ENCODE assay signal across 20 cellular contexts in the genomic region with DNA sequence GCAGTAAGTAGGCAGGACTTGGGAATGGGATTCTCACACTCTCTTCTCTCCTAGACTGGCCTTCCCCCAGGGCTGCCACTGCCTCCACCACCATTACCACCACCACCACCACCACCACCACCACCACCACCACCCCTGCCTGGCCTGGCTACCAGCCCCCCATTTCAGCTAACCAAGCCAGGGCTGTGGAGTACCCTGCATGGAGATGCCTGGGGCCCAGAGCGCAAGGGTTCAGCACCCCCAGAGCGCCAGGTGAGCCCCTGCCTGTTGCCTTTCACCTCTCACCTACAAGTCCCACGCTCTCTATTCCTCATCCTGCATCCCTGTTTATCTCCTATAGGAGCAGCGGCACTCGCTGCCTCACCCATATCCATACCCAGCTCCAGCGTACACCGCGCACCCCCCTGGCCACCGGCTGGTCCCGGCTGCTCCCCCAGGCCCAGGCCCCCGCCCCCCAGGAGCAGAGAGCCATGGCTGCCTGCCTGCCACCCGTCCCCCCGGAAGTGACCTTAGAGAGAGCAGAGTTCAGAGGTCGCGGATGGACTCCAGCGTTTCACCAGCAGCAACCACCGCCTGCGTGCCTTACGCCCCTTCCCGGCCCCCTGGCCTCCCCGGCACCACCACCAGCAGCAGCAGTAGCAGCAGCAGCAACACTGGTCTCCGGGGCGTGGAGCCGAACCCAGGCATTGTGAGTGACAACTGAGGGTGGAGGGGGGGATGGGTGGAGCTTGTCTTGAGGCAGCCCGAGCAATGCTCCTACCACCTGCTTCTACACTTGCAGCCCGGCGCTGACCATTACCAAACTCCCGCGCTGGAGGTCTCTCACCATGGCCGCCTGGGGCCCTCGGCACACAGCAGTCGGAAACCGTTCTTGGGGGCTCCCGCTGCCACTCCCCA. TPM values are rescaled to one million over a fixed set of nuclear protein-coding genes. Genes with fewer than 3 reads are reported as not detected.
A peak's percentile ranks its signal among the peaks of the same experiment; 100 is the strongest.
DNase-seq lines count a peak whose midpoint lies in the region; ATAC-seq and TF ChIP-seq lines count a peak whose summit lies in the region.
"Had no signal": no experiment of that assay in that cellular context is flagged by ENCODE, and none has a peak within 500 bp of the region (broad histone marks: within the 10 kb centered on the region; RNA-seq: fewer than 3 reads in every experiment).

No MANE protein-coding gene starts in this region.

- no peaks in the 10 kb centered on the region for H3K9me3 Mint-ChIP-seq in activated CD8-positive, alpha-beta T cell treated with anti-CD3 and anti-CD28 coated beads for 36 hours
- no peaks in the 10 kb centered on the region for H3K9me3 Mint-ChIP-seq in activated CD8-positive, alpha-beta T cell treated with anti-CD3 and anti-CD28 coated beads, Interleukin-2, amount 10 ng/mL, durations not matched to agents 7 days and 5 days (ENCODE audit: insufficient read depth)
- no peaks in the 10 kb centered on the region for H3K9me3 Mint-ChIP-seq in T-helper 2 cell treated with Interferon-gamma antibody and Interleukin-4, amounts not matched to agents 5 μg/mL and 100 μg/mL, for 36 hours

- no peaks in the 10 kb centered on the region for H3K27me3 ChIP-seq in neutrophil
- H3K27me3 ChIP-seq in A673 (replicated peaks; ENCODE audit: insufficient read depth, low read depth, low read length, poor library complexity) = no peaks in the 10 kb centered on the region
- H3K27me3 ChIP-seq: esophagus muscularis mucosa, heart left ventricle, SJSA1 had no signal

- no TSS peak for BruUV-seq in A673 (replicated peaks; lab: Mats Ljungman, UMichigan)

- no peak for TF ChIP-seq CTCF in activated CD8-positive, alpha-beta T cell treated with anti-CD3 and anti-CD28 coated beads for 36 hours (IDR thresholded peaks at IDR 0.05)
- no peak for TF ChIP-seq CTCF in coronary artery (IDR thresholded peaks at IDR 0.05)
- TF ChIP-seq CTCF in neutrophil (IDR thresholded peaks at IDR 0.05) = no peak
- TF ChIP-seq CTCF in A673 (conservative IDR thresholded peaks at IDR 0.05; ENCODE audit: low read depth, low read length) = no peak

- H3K4me3 ChIP-seq in coronary artery (no peak overlapping the region), neutrophil (ENCODE audit: low read depth in 1 of 2, low read length in 1 of 2) (no peak overlapping the region), A673 (ENCODE audit: low read depth, low read length, poor library complexity, severe bottlenecking) (no peak overlapping the region)
- H3K4me3 ChIP-seq: A549, heart left ventricle, SJSA1, thoracic aorta had no signal

- peaks cover 48% of the 10 kb centered on the region for H3K4me1 Mint-ChIP-seq in activated CD8-positive, alpha-beta T cell treated with anti-CD3 and anti-CD28 coated beads for 36 hours (ENCODE audit: low read depth)
- peaks cover 38% of the 10 kb centered on the region for H3K4me1 Mint-ChIP-seq in activated CD8-positive, alpha-beta T cell treated with anti-CD3 and anti-CD28 coated beads, Interleukin-2, amount 10 ng/mL, durations not matched to agents 7 days and 5 days (ENCODE audit: low read depth)
- H3K4me1 Mint-ChIP-seq in T-helper 2 cell treated with Interferon-gamma antibody and Interleukin-4, amounts not matched to agents 5 μg/mL and 100 μg/mL, for 36 hours (ENCODE audit: low read depth) = peaks cover 31% of the 10 kb centered on the region

- H3K4me3 Mint-ChIP-seq in activated CD8-positive, alpha-beta T cell treated with anti-CD3 and anti-CD28 coated beads for 36 hours = peak overlapping the region; percentile 83
- H3K4me3 Mint-ChIP-seq in activated CD8-positive, alpha-beta T cell treated with anti-CD3 and anti-CD28 coated beads, Interleukin-2, amount 10 ng/mL, durations not matched to agents 7 days and 5 days = no peak overlapping the region
- no peak overlapping the region for H3K4me3 Mint-ChIP-seq in T-helper 2 cell treated with Interferon-gamma antibody and Interleukin-4, amounts not matched to agents 5 μg/mL and 100 μg/mL, for 36 hours
- H3K4me3 Mint-ChIP-seq: activated CD8-positive, alpha-beta memory T cell treated with anti-CD3 and anti-CD28 coated beads, Interleukin-2, amount 10 ng/mL, durations not matched to agents 7 days and 5 days had no signal

- H3K36me3 ChIP-seq in neutrophil (peaks cover 92% of the 10 kb centered on the region), A673 (ENCODE audit: insufficient read depth, low read length, poor library complexity, severe bottlenecking) (peaks cover 64% of the 10 kb centered on the region)

- peak overlapping the region; percentile 55 for H3K27ac Mint-ChIP-seq in activated CD8-positive, alpha-beta T cell treated with anti-CD3 and anti-CD28 coated beads for 36 hours
- H3K27ac Mint-ChIP-seq in activated CD8-positive, alpha-beta T cell treated with anti-CD3 and anti-CD28 coated beads, Interleukin-2, amount 10 ng/mL, durations not matched to agents 7 days and 5 days = no peak overlapping the region
- peak overlapping the region; percentile 20 for H3K27ac Mint-ChIP-seq in T-helper 2 cell treated with Interferon-gamma antibody and Interleukin-4, amounts not matched to agents 5 μg/mL and 100 μg/mL, for 36 hours
- H3K27ac Mint-ChIP-seq: activated CD8-positive, alpha-beta memory T cell treated with anti-CD3 and anti-CD28 coated beads, Interleukin-2, amount 10 ng/mL, durations not matched to agents 7 days and 5 days had no signal

- CTCF ChIA-PET in activated CD8-positive, alpha-beta T cell treated with anti-CD3 and anti-CD28 coated beads for 36 hours (lab: Charles Lee) = interaction anchor here (0.7 to 1.5 kb wide), 2 partner anchors 10 to 12 kb away, joined by 3 to 5 read pairs; partner anchors contain the start of gene NAA38
- CTCF ChIA-PET in activated CD8-positive, alpha-beta T cell treated with anti-CD3 and anti-CD28 coated beads, Interleukin-2, amount 10 ng/mL, durations not matched to agents 7 days and 5 days (lab: Charles Lee) = interaction anchor here (5.3 kb wide), 1 partner anchor 13 kb away, joined by 50 read pairs; the partner anchor contains the start of gene KDM6B
- CTCF ChIA-PET in A673 (lab: Charles Lee) = no interaction called here

- POLR2A ChIA-PET in activated CD8-positive, alpha-beta T cell treated with anti-CD3 and anti-CD28 coated beads for 36 hours (lab: Charles Lee) = interaction anchor here (1.0 to 8.2 kb wide), 3 partner anchors 9 to 232 kb away, joined by 3 to 74 read pairs (median 35); partner anchors contain the start of genes FXR2, KDM6B, NAA38 and TMEM88
- POLR2A ChIA-PET in activated CD8-positive, alpha-beta T cell treated with anti-CD3 and anti-CD28 coated beads, Interleukin-2, amount 10 ng/mL, durations not matched to agents 7 days and 5 days (lab: Charles Lee) = interaction anchor here (0.8 kb wide), 1 partner anchor 10 kb away, joined by 5 read pairs; no protein-coding TSS in a partner anchor
- POLR2A ChIA-PET in A673 (lab: Charles Lee; ENCODE audit: low non-redundant PET) = no interaction called here

- no peak for ATAC-seq in activated CD8-positive, alpha-beta T cell treated with anti-CD3 and anti-CD28 coated beads for 36 hours
- ATAC-seq in activated CD8-positive, alpha-beta T cell treated with anti-CD3 and anti-CD28 coated beads, Interleukin-2, amount 10 ng/mL, durations not matched to agents 7 days and 5 days = no peak
- ATAC-seq: A549; activated CD8-positive, alpha-beta memory T cell treated with anti-CD3 and anti-CD28 coated beads, Interleukin-2, amount 10 ng/mL, durations not matched to agents 7 days and 5 days; heart left ventricle had no signal

- peaks cover 56% of the 10 kb centered on the region for H3K36me3 Mint-ChIP-seq in activated CD8-positive, alpha-beta T cell treated with anti-CD3 and anti-CD28 coated beads for 36 hours (ENCODE audit: low read depth)
- peaks cover 6% of the 10 kb centered on the region for H3K36me3 Mint-ChIP-seq in activated CD8-positive, alpha-beta T cell treated with anti-CD3 and anti-CD28 coated beads, Interleukin-2, amount 10 ng/mL, durations not matched to agents 7 days and 5 days (ENCODE audit: low read depth)
- H3K36me3 Mint-ChIP-seq in T-helper 2 cell treated with Interferon-gamma antibody and Interleukin-4, amounts not matched to agents 5 μg/mL and 100 μg/mL, for 36 hours (ENCODE audit: low read depth) = peaks cover 4% of the 10 kb centered on the region
- H3K36me3 Mint-ChIP-seq: activated CD8-positive, alpha-beta memory T cell treated with anti-CD3 and anti-CD28 coated beads, Interleukin-2, amount 10 ng/mL, durations not matched to agents 7 days and 5 days had no signal

- H3K9me3 ChIP-seq in neutrophil (peaks cover 11% of the 10 kb centered on the region), A673 (ENCODE audit: low read depth, low read length, poor library complexity, severe bottlenecking) (no peaks in the 10 kb centered on the region)
- H3K9me3 ChIP-seq: A549, esophagus muscularis mucosa, heart left ventricle, SJSA1, thoracic aorta had no signal

- peak; percentile 13 for DNase-seq in activated CD8-positive, alpha-beta T cell treated with anti-CD3 and anti-CD28 coated beads for 36 hours
- no peak for DNase-seq in activated CD8-positive, alpha-beta T cell treated with anti-CD3 and anti-CD28 coated beads, Interleukin-2, amount 10 ng/mL, durations not matched to agents 7 days and 5 days
- no peak for DNase-seq in T-helper 2 cell treated with Interferon-gamma antibody and Interleukin-4, amounts not matched to agents 5 μg/mL and 100 μg/mL, for 36 hours (ENCODE audit: low spot score)
- DNase-seq in coronary artery (ENCODE audit: low spot score) (peak; percentile 71), AG20443 (ENCODE audit: low spot score) (no peak), A673 (ENCODE audit: low spot score) (no peak), HUDEP-2 (lab: John Stamatoyannopoulos, UW; ENCODE audit: unreplicated experiment in 76 of 76) (no peak)
- DNase-seq: activated CD8-positive, alpha-beta memory T cell treated with anti-CD3 and anti-CD28 coated beads, Interleukin-2, amount 10 ng/mL, durations not matched to agents 7 days and 5 days; COR-L47; cortex of kidney; NCI-H146; NCI-H446 treated with DMSO at 0.1 percent for 48 hours had no signal

- intact Hi-C loops in activated CD8-positive, alpha-beta T cell treated with anti-CD3 and anti-CD28 coated beads for 36 hours (cut with micrococcal nuclease) = no loop called here
- intact Hi-C loops in A673 (cut with micrococcal nuclease; ENCODE audit: unreplicated experiment) = no loop called here

- no peaks in the 10 kb centered on the region for H3K27me3 Mint-ChIP-seq in activated CD8-positive, alpha-beta T cell treated with anti-CD3 and anti-CD28 coated beads for 36 hours
- no peaks in the 10 kb centered on the region for H3K27me3 Mint-ChIP-seq in activated CD8-positive, alpha-beta T cell treated with anti-CD3 and anti-CD28 coated beads, Interleukin-2, amount 10 ng/mL, durations not matched to agents 7 days and 5 days (ENCODE audit: low read depth)
- no peaks in the 10 kb centered on the region for H3K27me3 Mint-ChIP-seq in T-helper 2 cell treated with Interferon-gamma antibody and Interleukin-4, amounts not matched to agents 5 μg/mL and 100 μg/mL, for 36 hours (ENCODE audit: low read depth)
- H3K27me3 Mint-ChIP-seq: activated CD8-positive, alpha-beta memory T cell treated with anti-CD3 and anti-CD28 coated beads, Interleukin-2, amount 10 ng/mL, durations not matched to agents 7 days and 5 days; progenitor cell of endocrine pancreas had no signal

- peaks cover 46 to 62% of the 10 kb centered on the region in 2 experiments for H3K4me1 ChIP-seq in neutrophil (ENCODE audit: control insufficient read depth in 1 of 2, insufficient read depth in 1 of 2, low read depth in 1 of 2, low read length in 1 of 2)
- peaks cover 6% of the 10 kb centered on the region for H3K4me1 ChIP-seq in A673 (ENCODE audit: insufficient read depth, low read length, poor library complexity, severe bottlenecking)

- no peak overlapping the region for H3K27ac ChIP-seq in coronary artery
- peak overlapping the region; percentile 97 for H3K27ac ChIP-seq in neutrophil
- no peak overlapping the region for H3K27ac ChIP-seq in A673 (ENCODE audit: low read depth, low read length, poor library complexity, severe bottlenecking)
- H3K27ac ChIP-seq: A549, heart left ventricle, SJSA1, thoracic aorta had no signal

RNA-seq across cellular contexts. Expression of gene TMEM88, which starts 7.9 kb away (rescaled TPM):
- total RNA-seq in activated CD8-positive, alpha-beta T cell treated with anti-CD3 and anti-CD28 coated beads for 36 hours = 1 to 10 TPM; 2.4 to 2.9 TPM
- 1 to 10 TPM in 1 of 2 experiments, under 1 TPM in 1; 0.87 to 1.2 TPM for total RNA-seq in activated CD8-positive, alpha-beta T cell treated with anti-CD3 and anti-CD28 coated beads, Interleukin-2, amount 10 ng/mL, durations not matched to agents 7 days and 5 days
- 1.7 and 3.0 TPM in 2 replicates for total RNA-seq in A673 (2021)
- total RNA-seq: G401, SJSA1 had no signal

RNA-seq across cellular contexts. Expression of gene NAA38, which starts 10.3 kb away (rescaled TPM):
- 10 to 100 TPM; 72.8 to 77.2 TPM for total RNA-seq in activated CD8-positive, alpha-beta T cell treated with anti-CD3 and anti-CD28 coated beads for 36 hours
- 10 to 100 TPM; 92.7 to 93.1 TPM for total RNA-seq in activated CD8-positive, alpha-beta T cell treated with anti-CD3 and anti-CD28 coated beads, Interleukin-2, amount 10 ng/mL, durations not matched to agents 7 days and 5 days
- total RNA-seq in A673 (2021) = 64.3 and 67.7 TPM in 2 replicates

RNA-seq across cellular contexts. Expression of gene CYB5D1, which starts 10.8 kb away (rescaled TPM):
- total RNA-seq in activated CD8-positive, alpha-beta T cell treated with anti-CD3 and anti-CD28 coated beads for 36 hours = 10 to 100 TPM; 13.5 to 16.2 TPM
- total RNA-seq in activated CD8-positive, alpha-beta T cell treated with anti-CD3 and anti-CD28 coated beads, Interleukin-2, amount 10 ng/mL, durations not matched to agents 7 days and 5 days = 10 to 100 TPM in 1 of 2 experiments, 1 to 10 TPM in 1; 9.8 to 11.2 TPM
- total RNA-seq in A673 (2021) = 16.9 and 18.7 TPM in 2 replicates

RNA-seq across cellular contexts. Expression of gene KDM6B, which starts 13.0 kb away (rescaled TPM):
- 10 to 100 TPM; 49.2 to 53.8 TPM for total RNA-seq in activated CD8-positive, alpha-beta T cell treated with anti-CD3 and anti-CD28 coated beads for 36 hours
- total RNA-seq in activated CD8-positive, alpha-beta T cell treated with anti-CD3 and anti-CD28 coated beads, Interleukin-2, amount 10 ng/mL, durations not matched to agents 7 days and 5 days = 10 to 100 TPM; 12.4 to 12.6 TPM
- total RNA-seq in A673 (2021) = 46.8 and 51.1 TPM in 2 replicates

RNA-seq across cellular contexts. Expression of gene CHD3, which starts 41.6 kb away (rescaled TPM):
- 100 to 1,000 TPM; 130 to 139 TPM for total RNA-seq in activated CD8-positive, alpha-beta T cell treated with anti-CD3 and anti-CD28 coated beads for 36 hours
- total RNA-seq in activated CD8-positive, alpha-beta T cell treated with anti-CD3 and anti-CD28 coated beads, Interleukin-2, amount 10 ng/mL, durations not matched to agents 7 days and 5 days = 100 to 1,000 TPM; 125 to 129 TPM
- 249 and 264 TPM in 2 replicates for total RNA-seq in A673 (2021)

Comparison
In these comparisons a context has a peak if more than half of its experiments do, and no peak if none do; other contexts are left out.
1. DNase-seq: peak in activated CD8-positive, alpha-beta T cell treated with anti-CD3 and anti-CD28 coated beads for 36 hours (single experiment) and coronary artery (single experiment); none in activated CD8-positive, alpha-beta T cell treated with anti-CD3 and anti-CD28 coated beads, Interleukin-2, amount 10 ng/mL, durations not matched to agents 7 days and 5 days (single experiment), T-helper 2 cell treated with Interferon-gamma antibody and Interleukin-4, amounts not matched to agents 5 μg/mL and 100 μg/mL, for 36 hours (single experiment), AG20443 (single experiment), A673 (single experiment) and HUDEP-2 (0 of 76).